In genomic region chr1:243286409-243287127, GRCh38 we compare ENCODE assay signal across 1 cellular context.
A peak's percentile ranks its signal among the peaks of the same experiment; 100 is the strongest.
TF ChIP-seq lines count a peak whose summit lies in the region.

No MANE protein-coding gene starts in this region.

TF ChIP-seq in SK-N-SH, 30 proteins besides CTCF, POLR2A, EP300 and RAD21 (continued from another document):
- TF ChIP-seq REST (IDR thresholded peaks at IDR 0.05; ENCODE audit: low read depth, low read length) (no peak), TCF12 (IDR thresholded peaks at IDR 0.05) (peak; percentile 37)
